ENCODE assay signal across 10 cellular contexts in genomic region chr2:197258580-197258979, GRCh38. TPM values are rescaled to one million over a fixed set of nuclear protein-coding genes. Genes with fewer than 3 reads are reported as not detected.
DNase-seq lines count a peak whose midpoint lies in the region; ATAC-seq and TF ChIP-seq lines count a peak whose summit lies in the region.
"Had no signal": no experiment of that assay in that cellular context is flagged by ENCODE, and none has a peak within 500 bp of the region (broad histone marks: within the 10 kb centered on the region; RNA-seq: fewer than 3 reads in every experiment).

No MANE protein-coding gene starts in this region.

- DNase-seq in GM04503 (ENCODE audit: low read depth) (peak; percentile 42), LHCN-M2 (ENCODE audit: low read depth) (peak; percentile 73), natural killer cell (no peak), GDM1 (lab: John Stamatoyannopoulos, UW) (no peak), NCI-H187 (lab: John Stamatoyannopoulos, UW) (no peak), WTC11 (ENCODE audit: low spot score) (no peak)
- DNase-seq in activated T-helper 1 cell treated with anti-CD3 and anti-CD28 coated beads, Interleukin-12 subunit alpha, Interleukin-12 subunit beta, Interleukin-2, Interleukin-4 antibody, amounts not matched to agents 30 ng/mL and 10 ng/mL and 1 ng/mL, durations not matched to agents 14 hours and 24 hours and 36 hours (ENCODE audit: low spot score): no peak
- DNase-seq: activated CD8-positive, alpha-beta memory T cell treated with anti-CD3 and anti-CD28 coated beads, Interleukin-2, amount 50 U/mL, for 48 hours; NCI-H1048 had no signal

- peaks cover 6% of the 10 kb centered on the region for H3K9me3 Mint-ChIP-seq in activated T-helper 1 cell treated with anti-CD3 and anti-CD28 coated beads, Interleukin-12 subunit alpha, Interleukin-12 subunit beta, Interleukin-2, Interleukin-4 antibody, amounts not matched to agents 30 ng/mL and 10 ng/mL and 1 ng/mL, durations not matched to agents 14 hours and 24 hours and 36 hours
- H3K9me3 Mint-ChIP-seq in natural killer cell: no peaks in the 10 kb centered on the region
- H3K9me3 Mint-ChIP-seq in WTC11: no peaks in the 10 kb centered on the region

- H3K36me3 Mint-ChIP-seq in activated T-helper 1 cell treated with anti-CD3 and anti-CD28 coated beads, Interleukin-12 subunit alpha, Interleukin-12 subunit beta, Interleukin-2, Interleukin-4 antibody, amounts not matched to agents 30 ng/mL and 10 ng/mL and 1 ng/mL, durations not matched to agents 14 hours and 24 hours and 36 hours (ENCODE audit: low read depth): peaks cover 34% of the 10 kb centered on the region
- no peaks in the 10 kb centered on the region for H3K36me3 Mint-ChIP-seq in natural killer cell
- no peaks in the 10 kb centered on the region for H3K36me3 Mint-ChIP-seq in WTC11

- H3K4me1 Mint-ChIP-seq in activated T-helper 1 cell treated with anti-CD3 and anti-CD28 coated beads, Interleukin-12 subunit alpha, Interleukin-12 subunit beta, Interleukin-2, Interleukin-4 antibody, amounts not matched to agents 30 ng/mL and 10 ng/mL and 1 ng/mL, durations not matched to agents 14 hours and 24 hours and 36 hours (ENCODE audit: low read depth): peaks cover 88% of the 10 kb centered on the region
- H3K4me1 Mint-ChIP-seq in natural killer cell (peaks cover 78 to 82% of the 10 kb centered on the region in 2 donors), WTC11 (peaks cover 4% of the 10 kb centered on the region; the same call in 1 of the 2 replicates)

- peak overlapping the region; percentile 84 for H3K27ac Mint-ChIP-seq in activated T-helper 1 cell treated with anti-CD3 and anti-CD28 coated beads, Interleukin-12 subunit alpha, Interleukin-12 subunit beta, Interleukin-2, Interleukin-4 antibody, amounts not matched to agents 30 ng/mL and 10 ng/mL and 1 ng/mL, durations not matched to agents 14 hours and 24 hours and 36 hours
- H3K27ac Mint-ChIP-seq in natural killer cell (peak overlapping the region; percentile 96 to 99), WTC11 (no peak overlapping the region)

- TF ChIP-seq CTCF in natural killer cell (IDR thresholded peaks at IDR 0.05): no peak
- TF ChIP-seq CTCF in WTC11 (IDR thresholded peaks at IDR 0.05): no peak

- H3K27me3 Mint-ChIP-seq in activated T-helper 1 cell treated with anti-CD3 and anti-CD28 coated beads, Interleukin-12 subunit alpha, Interleukin-12 subunit beta, Interleukin-2, Interleukin-4 antibody, amounts not matched to agents 30 ng/mL and 10 ng/mL and 1 ng/mL, durations not matched to agents 14 hours and 24 hours and 36 hours (ENCODE audit: insufficient read depth): no peaks in the 10 kb centered on the region
- H3K27me3 Mint-ChIP-seq in natural killer cell (ENCODE audit: low read depth in 2 of 2) (no peaks in the 10 kb centered on the region), WTC11 (ENCODE audit: low read depth) (no peaks in the 10 kb centered on the region; the same call in 1 of the 2 replicates)

- intact Hi-C loops in activated T-helper 1 cell treated with anti-CD3 and anti-CD28 coated beads, Interleukin-12 subunit alpha, Interleukin-12 subunit beta, Interleukin-2, Interleukin-4 antibody, amounts not matched to agents 30 ng/mL and 10 ng/mL and 1 ng/mL, durations not matched to agents 14 hours and 24 hours and 36 hours (cut with micrococcal nuclease): loop anchor here (1.0 to 5.0 kb wide), 2 partner anchors 42 to 119 kb away; no protein-coding TSS in a partner anchor
- intact Hi-C loops in natural killer cell (cut with micrococcal nuclease): loop anchor here (1.0 kb wide), 1 partner anchor 51 kb away; no protein-coding TSS in a partner anchor

- H3K4me3 Mint-ChIP-seq in activated T-helper 1 cell treated with anti-CD3 and anti-CD28 coated beads, Interleukin-12 subunit alpha, Interleukin-12 subunit beta, Interleukin-2, Interleukin-4 antibody, amounts not matched to agents 30 ng/mL and 10 ng/mL and 1 ng/mL, durations not matched to agents 14 hours and 24 hours and 36 hours: peak overlapping the region; percentile 46
- peak overlapping the region; percentile 83 for H3K4me3 Mint-ChIP-seq in natural killer cell
- H3K4me3 Mint-ChIP-seq in WTC11: no peak overlapping the region

- POLR2A ChIA-PET in WTC11 (lab: Charles Lee): no interaction called here

- CTCF ChIA-PET in WTC11 (lab: Charles Lee): no interaction called here

- peak; percentile 22 to 61 (median 46) for ATAC-seq in natural killer cell
- no peak for ATAC-seq in HG03039 (IDR thresholded peaks at IDR 0.05; ENCODE audit: unreplicated experiment)
- ATAC-seq in WTC11: no peak

TF ChIP-seq in WTC11, 78 proteins besides CTCF, POLR2A, EP300 and RAD21 (continues in another document):
- no peak for TF ChIP-seq GTF2I (CRISPR knock-in tag; conservative IDR thresholded peaks at IDR 0.05)
- TF ChIP-seq MAX (CRISPR knock-in tag; IDR thresholded peaks at IDR 0.05): no peak
- TF ChIP-seq ZNF121 (CRISPR knock-in tag; IDR thresholded peaks at IDR 0.05): no peak
- no peak for TF ChIP-seq ZNF219 (CRISPR knock-in tag; IDR thresholded peaks at IDR 0.05; ENCODE audit: borderline replicate concordance)
- no peak for TF ChIP-seq NFE2L1 (CRISPR knock-in tag; IDR thresholded peaks at IDR 0.05)
- no peak for TF ChIP-seq ETV6 (CRISPR knock-in tag; IDR thresholded peaks at IDR 0.05)
- no peak for TF ChIP-seq E2F4 (CRISPR knock-in tag; IDR thresholded peaks at IDR 0.05; ENCODE audit: borderline replicate concordance, low read depth)
- no peak for TF ChIP-seq TP53 (CRISPR knock-in tag; IDR thresholded peaks at IDR 0.05)
- TF ChIP-seq JAZF1 (CRISPR knock-in tag; IDR thresholded peaks at IDR 0.05): no peak
- TF ChIP-seq NFYB (CRISPR knock-in tag; conservative IDR thresholded peaks at IDR 0.05; ENCODE audit: low read depth): no peak
- TF ChIP-seq SMAD3 (CRISPR knock-in tag; IDR thresholded peaks at IDR 0.05; ENCODE audit: borderline replicate concordance): no peak
- no peak for TF ChIP-seq ZNF317 (CRISPR knock-in tag; IDR thresholded peaks at IDR 0.05; ENCODE audit: borderline replicate concordance, low read depth)
- no peak for TF ChIP-seq RORB (CRISPR knock-in tag; IDR thresholded peaks at IDR 0.05)
- TF ChIP-seq GRHL2 (CRISPR knock-in tag; IDR thresholded peaks at IDR 0.05; ENCODE audit: insufficient replicate concordance, severe bottlenecking): no peak
- TF ChIP-seq IRF2 (CRISPR knock-in tag; IDR thresholded peaks at IDR 0.05; ENCODE audit: borderline replicate concordance, low read depth): no peak
- no peak for TF ChIP-seq ZMAT4 (CRISPR knock-in tag; IDR thresholded peaks at IDR 0.05)
- TF ChIP-seq ZNF281 (CRISPR knock-in tag; IDR thresholded peaks at IDR 0.05): no peak
- no peak for TF ChIP-seq NR2C2 (CRISPR knock-in tag; IDR thresholded peaks at IDR 0.05)

RNA-seq across cellular contexts. Expression of gene ANKRD44, which starts 52.0 kb away (rescaled TPM):
- 3.0 and 4.0 TPM in 2 replicates for total RNA-seq in LHCN-M2 (2014; rRNA removed)
- polyA plus RNA-seq in LHCN-M2 (2012): 4.4 TPM
- 153 and 159 TPM in 2 replicates for total RNA-seq in activated T-helper 1 cell treated with anti-CD3 and anti-CD28 coated beads, Interleukin-12 subunit alpha, Interleukin-12 subunit beta, Interleukin-2, Interleukin-4 antibody, amounts not matched to agents 30 ng/mL and 10 ng/mL and 1 ng/mL, durations not matched to agents 14 hours and 24 hours and 36 hours
- 100 to 1,000 TPM; 252 to 376 (median 311) TPM for total RNA-seq in natural killer cell
- 0.68 to 0.85 TPM (median 0.71 TPM) in 3 replicates for total RNA-seq in WTC11 (2021)

Comparison
In these comparisons a context has a peak if more than half of its experiments do, and no peak if none do; other contexts are left out.
1. DNase-seq: peak in GM04503 (single experiment) and LHCN-M2 (single experiment); none in activated T-helper 1 cell treated with anti-CD3 and anti-CD28 coated beads, Interleukin-12 subunit alpha, Interleukin-12 subunit beta, Interleukin-2, Interleukin-4 antibody, amounts not matched to agents 30 ng/mL and 10 ng/mL and 1 ng/mL, durations not matched to agents 14 hours and 24 hours and 36 hours (single experiment), natural killer cell (single experiment), GDM1 (single experiment), NCI-H187 (0 of 2) and WTC11 (single experiment).
2. ATAC-seq: peak in natural killer cell (3 of 3); none in HG03039 (single experiment) and WTC11 (single experiment).
3. RNA of gene ANKRD44, which starts 52.0 kb away (total RNA-seq): 252 to 376 TPM in natural killer cell and 153 to 159 TPM in activated T-helper 1 cell treated with anti-CD3 and anti-CD28 coated beads, Interleukin-12 subunit alpha, Interleukin-12 subunit beta, Interleukin-2, Interleukin-4 antibody, amounts not matched to agents 30 ng/mL and 10 ng/mL and 1 ng/mL, durations not matched to agents 14 hours and 24 hours and 36 hours; 3.0 to 4.0 TPM in LHCN-M2 and 0.68 to 0.85 TPM in WTC11; every median in the first group is over 10 times any median in the second.